8 cellular contexts compared by ENCODE assay signal in the genomic region with DNA sequence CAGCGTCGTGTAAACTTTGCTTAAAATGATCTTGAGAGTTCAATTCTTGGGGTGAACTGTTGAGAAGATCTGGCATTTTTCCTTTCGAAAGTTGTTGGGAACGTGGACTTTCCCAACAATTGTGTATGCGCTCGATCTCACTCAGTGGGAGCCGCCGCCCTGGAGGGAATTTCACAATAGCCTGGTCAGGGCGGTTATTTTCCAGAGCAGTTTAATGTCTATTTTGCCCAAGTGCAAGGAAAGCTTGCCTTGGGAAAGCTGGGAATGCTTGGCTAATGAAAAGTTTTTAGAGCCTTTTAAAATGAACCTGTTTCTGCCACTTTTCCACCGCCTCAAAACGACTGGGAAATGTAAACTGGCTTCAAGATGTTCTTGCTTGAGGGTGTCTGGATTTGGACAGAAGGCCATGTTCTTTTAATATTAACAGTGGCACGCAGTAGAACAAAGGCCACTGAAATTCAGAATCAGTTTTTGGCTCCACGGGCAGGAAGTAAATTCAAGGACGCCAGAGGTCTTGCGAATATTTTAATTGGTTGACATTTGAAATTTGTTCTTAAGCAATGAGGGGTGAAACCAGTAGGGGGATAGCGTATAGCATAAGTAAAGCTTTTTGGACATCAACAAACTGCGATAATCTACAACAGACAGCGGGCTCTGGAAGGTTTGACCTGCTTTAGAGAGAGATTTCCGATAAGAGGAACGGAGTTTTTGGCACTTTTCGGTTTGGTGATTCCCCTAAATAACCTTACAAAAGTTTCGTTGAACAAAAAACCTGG. TPM values are rescaled to one million over a fixed set of nuclear protein-coding genes. Genes with fewer than 3 reads are reported as not detected.
DNase-seq lines count a peak whose midpoint lies in the region; ATAC-seq lines count a peak whose summit lies in the region.

No MANE protein-coding gene starts in this region.

- peaks cover 0 to 3% (median 0%) of the 10 kb centered on the region in 11 experiments; a peak in 1 of 22 replicates for H3K9me3 ChIP-seq in BLaER1 treated with 17β-estradiol and CSF1 and Interleukin-3, amounts not matched to agents 10 nM and 100 nM (replicated peaks in 1 of 11)

- H3K27ac ChIP-seq in BLaER1 treated with 17β-estradiol and CSF1 and Interleukin-3, amounts not matched to agents 10 nM and 100 nM = peak overlapping the region; percentile 96 to 100 (median 99)

- peaks cover 0 to 7% (median 4%) of the 10 kb centered on the region in 11 experiments; a peak in 9 of 22 replicates for H3K36me3 ChIP-seq in BLaER1 treated with 17β-estradiol and CSF1 and Interleukin-3, amounts not matched to agents 10 nM and 100 nM

- peak; percentile 29 for ATAC-seq in GM18508 (IDR thresholded peaks at IDR 0.05; ENCODE audit: insufficient read depth, unreplicated experiment)
- peak; percentile 38 for ATAC-seq in stimulated activated memory B cell treated with anti-CD40 and anti-IgM and Interleukin-4, amounts not matched to agents 10 μg/mL and 1 μg/mL and 100 μg/mL, for 72 hours

- H3K4me1 Mint-ChIP-seq in IgD-negative memory B cell = peaks cover 17 to 45% (median 39%) of the 10 kb centered on the region in 3 donors
- H3K4me1 Mint-ChIP-seq in stimulated activated memory B cell treated with anti-CD40 and anti-IgM and Interleukin-4, amounts not matched to agents 10 μg/mL and 1 μg/mL and 100 μg/mL, for 72 hours = peaks cover 54% of the 10 kb centered on the region

- H4K20me1 ChIP-seq in BLaER1 treated with 17β-estradiol and CSF1 and Interleukin-3, amounts not matched to agents 10 nM and 100 nM = peaks cover 0 to 19% (median 0%) of the 10 kb centered on the region in 11 experiments; a peak in 7 of 22 replicates

- H3K27ac Mint-ChIP-seq in IgD-negative memory B cell = peak overlapping the region; percentile 90 to 100 (median 100)
- peak overlapping the region; percentile 99 for H3K27ac Mint-ChIP-seq in stimulated activated memory B cell treated with anti-CD40 and anti-IgM and Interleukin-4, amounts not matched to agents 10 μg/mL and 1 μg/mL and 100 μg/mL, for 72 hours

- peaks cover 41 to 59% (median 47%) of the 10 kb centered on the region in 10 experiments for H3K4me1 ChIP-seq in BLaER1 treated with 17β-estradiol and CSF1 and Interleukin-3, amounts not matched to agents 10 nM and 100 nM

- H3K4me3 ChIP-seq in BLaER1 treated with 17β-estradiol and CSF1 and Interleukin-3, amounts not matched to agents 10 nM and 100 nM = peak overlapping the region; percentile 74 to 92 (median 80)

- peak; percentile 55 for DNase-seq in SIG-M5 (lab: John Stamatoyannopoulos, UW)
- DNase-seq in cerebellar cortex (ENCODE audit: low spot score) = peak; percentile 67
- peak; percentile 81 for DNase-seq in kidney glomerular epithelial cell (lab: John Stamatoyannopoulos, UW)
- no peak for DNase-seq in GOT3 (lab: John Stamatoyannopoulos, UW)

- H3K36me3 Mint-ChIP-seq in IgD-negative memory B cell = peaks cover 8% of the 10 kb centered on the region
- peaks cover 17% of the 10 kb centered on the region for H3K36me3 Mint-ChIP-seq in stimulated activated memory B cell treated with anti-CD40 and anti-IgM and Interleukin-4, amounts not matched to agents 10 μg/mL and 1 μg/mL and 100 μg/mL, for 72 hours

- H3K27me3 ChIP-seq in BLaER1 treated with 17β-estradiol and CSF1 and Interleukin-3, amounts not matched to agents 10 nM and 100 nM = no peaks in the 10 kb centered on the region

- peak overlapping the region; percentile 84 to 99 (median 92) for H3K4me2 ChIP-seq in BLaER1 treated with 17β-estradiol and CSF1 and Interleukin-3, amounts not matched to agents 10 nM and 100 nM

- peak overlapping the region; percentile 95 to 100 (median 100) for H3K4me3 Mint-ChIP-seq in IgD-negative memory B cell
- peak overlapping the region; percentile 89 for H3K4me3 Mint-ChIP-seq in stimulated activated memory B cell treated with anti-CD40 and anti-IgM and Interleukin-4, amounts not matched to agents 10 μg/mL and 1 μg/mL and 100 μg/mL, for 72 hours

- H3K27me3 Mint-ChIP-seq in IgD-negative memory B cell = no peaks in the 10 kb centered on the region
- H3K27me3 Mint-ChIP-seq in stimulated activated memory B cell treated with anti-CD40 and anti-IgM and Interleukin-4, amounts not matched to agents 10 μg/mL and 1 μg/mL and 100 μg/mL, for 72 hours = no peaks in the 10 kb centered on the region

- no peaks in the 10 kb centered on the region for H3K9me3 Mint-ChIP-seq in IgD-negative memory B cell
- no peaks in the 10 kb centered on the region for H3K9me3 Mint-ChIP-seq in stimulated activated memory B cell treated with anti-CD40 and anti-IgM and Interleukin-4, amounts not matched to agents 10 μg/mL and 1 μg/mL and 100 μg/mL, for 72 hours

- peak overlapping the region; percentile 92 to 99 (median 98) for H3K9ac ChIP-seq in BLaER1 treated with 17β-estradiol and CSF1 and Interleukin-3, amounts not matched to agents 10 nM and 100 nM

RNA-seq across cellular contexts. Expression of gene CFLAR, which starts 1.2 kb away (rescaled TPM):
- 104 TPM for polyA plus RNA-seq in IgD-negative memory B cell

RNA-seq across cellular contexts. Expression of gene NDUFB3, which starts 45.3 kb away (rescaled TPM):
- polyA plus RNA-seq in IgD-negative memory B cell = 188 TPM

RNA-seq across cellular contexts. Expression of gene HYCC2, which starts 45.7 kb away (rescaled TPM):
- 15.1 TPM for polyA plus RNA-seq in IgD-negative memory B cell
